ENCODE assay signal across 6 cellular contexts in the genomic region with DNA sequence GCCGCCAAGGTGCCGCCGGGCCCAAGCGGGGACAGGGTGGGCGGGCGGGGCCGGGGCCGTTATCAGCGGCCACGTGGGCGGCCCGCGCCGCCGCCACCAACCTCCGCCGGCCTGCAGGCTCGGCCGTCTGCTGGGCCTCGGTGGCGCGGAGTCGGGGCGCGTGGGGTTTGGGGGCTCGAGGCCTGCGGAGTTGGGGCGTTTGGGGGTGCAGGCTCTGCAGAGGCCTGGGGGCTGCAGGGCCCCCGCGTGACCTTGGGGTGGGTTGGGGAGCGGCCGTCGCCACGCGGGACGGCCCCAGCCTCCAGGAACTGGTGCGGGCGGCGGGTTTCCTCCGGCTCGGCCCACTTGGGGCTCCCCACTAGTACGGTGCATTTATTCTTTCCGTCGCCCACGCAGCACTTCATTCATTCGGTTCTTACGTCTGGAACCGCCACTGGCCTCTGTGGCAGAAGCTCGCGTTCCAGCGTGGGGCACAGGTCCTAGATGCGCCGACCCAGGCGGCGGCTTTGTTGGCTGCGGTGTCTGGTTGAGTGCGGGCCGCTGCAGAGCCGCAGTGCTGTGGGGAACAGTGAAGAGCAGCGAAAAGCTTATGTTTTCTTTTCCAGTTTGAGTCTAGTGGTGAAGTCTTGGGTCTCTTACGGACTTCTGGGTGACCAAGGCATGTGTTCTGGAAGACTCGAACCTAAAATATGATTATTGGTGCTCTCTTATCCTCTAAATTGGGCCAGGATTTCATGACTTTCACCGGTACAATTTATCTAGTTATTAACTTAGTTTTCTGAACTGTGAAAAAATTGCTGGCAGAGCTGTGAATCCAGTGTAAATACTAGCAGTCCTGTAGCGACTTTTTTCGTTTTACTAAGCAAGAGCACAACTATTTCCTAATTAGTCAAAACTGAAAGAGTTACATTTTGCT. TPM values are rescaled to one million over a fixed set of nuclear protein-coding genes. Genes with fewer than 3 reads are reported as not detected.
A peak's percentile ranks its signal among the peaks of the same experiment; 100 is the strongest.
DNase-seq lines count a peak whose midpoint lies in the region; ATAC-seq, FAIRE-seq and TF ChIP-seq lines count a peak whose summit lies in the region.

No MANE protein-coding gene starts in this region.

- ATAC-seq in GM18867 (IDR thresholded peaks at IDR 0.05; ENCODE audit: unreplicated experiment) (peak; percentile 18), HG03521 (IDR thresholded peaks at IDR 0.05; ENCODE audit: unreplicated experiment) (peak; percentile 22), HepG2 (no peak)

- no TSS peak for BruUV-seq in HepG2 (replicated peaks; lab: Mats Ljungman, UMichigan)

- FAIRE-seq in HepG2 (lab: Jason Lieb, UNC), result no peak

- TF ChIP-seq EP300 in HepG2 (IDR thresholded peaks at IDR 0.05; ENCODE audit: low read depth in 2 of 2, low read length in 2 of 2) (no peak), HepG2 (CRISPR knock-in tag; IDR thresholded peaks at IDR 0.05; ENCODE audit: borderline replicate concordance) (no peak)

- POLR2A ChIA-PET in HepG2 (lab: Yijun Ruan, JAX), result interaction anchor here (0.9 to 2.2 kb wide), 8 partner anchors 9 to 276 kb away, joined by 3 to 15 read pairs (median 4); a partner anchor contains a TSS

- H3K4me3 ChIP-seq in HepG2 (replicated peaks in 1 of 3; ENCODE audit: insufficient read depth in 1 of 3, low read depth in 2 of 3, low read length in 3 of 3), result peak overlapping the region; percentile 87 to 94 (median 90)
- H3K4me3 ChIP-seq in testis, result peak overlapping the region; percentile 94 to 98

- TF ChIP-seq RAD21 in HepG2 (CRISPR knock-in tag; IDR thresholded peaks at IDR 0.05), result no peak

- H2AFZ ChIP-seq in HepG2 (ENCODE audit: low read length), result no peak overlapping the region

- CTCF ChIA-PET in HepG2 (lab: Yijun Ruan, JAX; ENCODE audit: low intra/inter-chr PET ratio, low total read pairs), result no interaction called here

- intact Hi-C loops in HepG2 (cut with micrococcal nuclease; ENCODE audit: unreplicated experiment) (loop anchor here (1.0 to 5.0 kb wide), 2 partner anchors 11 to 36 kb away; a partner anchor contains a TSS), testis (cut with DNase I; ENCODE audit: low total_unique reads) (no loop called here)

- in situ Hi-C loops in HepG2 (cut with HindIII; ENCODE audit: extremely low pct_ligation_motif_present, low pct_unique_long_range_greater_than_20kb), result no loop called here

- H3K27ac ChIP-seq in HepG2 (ENCODE audit: extremely low read length, insufficient read depth, low read length) (peak overlapping the region; percentile 83), testis (peak overlapping the region; percentile 63 to 88)

- peaks cover 67% of the 10 kb centered on the region for H3K79me2 ChIP-seq in HepG2 (ENCODE audit: insufficient read depth, low read length)

- DNase-seq in activated effector memory CD4-positive, alpha-beta T cell treated with Interleukin-2 at 50 U/mL for 16 hours, result peak; percentile 29
- no peak for DNase-seq in HepG2 (ENCODE audit: low spot score)
- DNase-seq in testis, result no peak
- DNase-seq in COR-L47 (lab: John Stamatoyannopoulos, UW), result no peak

- H3K4me2 ChIP-seq in HepG2 (ENCODE audit: low read depth, low read length), result peak overlapping the region; percentile 81

- peaks cover 16 to 71% of the 10 kb centered on the region in 2 experiments for H3K36me3 ChIP-seq in HepG2 (replicated peaks in 1 of 2; ENCODE audit: control insufficient read depth in 1 of 2, insufficient read depth in 2 of 2, low read length in 2 of 2)
- no peaks in the 10 kb centered on the region for H3K36me3 ChIP-seq in testis (ENCODE audit: low read depth, missing control alignments)

- no peak for TF ChIP-seq CTCF in HepG2 (CRISPR knock-in tag; IDR thresholded peaks at IDR 0.05)
- TF ChIP-seq CTCF in testis (IDR thresholded peaks at IDR 0.05), result no peak

- H3K9me3 ChIP-seq in HepG2 (ENCODE audit: low read length) (no peaks in the 10 kb centered on the region), testis (no peaks in the 10 kb centered on the region)

- WGBS in HepG2 (ENCODE audit: low lambda C conversion rate), result under 1% methylated on average over 24 of the region's 65 CpGs
- 1% methylated on average over 34 to 55 of the region's 65 CpGs for WGBS in testis, 2 donors

- H3K9ac ChIP-seq in HepG2 (ENCODE audit: insufficient read depth, low read depth, low read length), result peak overlapping the region; percentile 90

- H4K20me1 ChIP-seq in HepG2 (ENCODE audit: insufficient read depth, low read length), result 0 out of 2 replicates have a peak, but pooled peaks cover 3% of the 10 kb centered on the region

- H3K4me1 ChIP-seq in HepG2 (ENCODE audit: insufficient read depth, low read length), result peaks cover 55% of the 10 kb centered on the region
- peaks cover 25% of the 10 kb centered on the region for H3K4me1 ChIP-seq in testis

- H3K27me3 ChIP-seq in HepG2 (ENCODE audit: control insufficient read depth in 1 of 2, insufficient read depth in 2 of 2, low read length in 2 of 2), result no peaks in the 10 kb centered on the region; a peak in 1 of 5 replicates
- no peaks in the 10 kb centered on the region for H3K27me3 ChIP-seq in testis

- peak; percentile 29 to 58 for TF ChIP-seq POLR2A in HepG2 (IDR thresholded peaks at IDR 0.05; ENCODE audit: insufficient read depth in 1 of 2, low read depth in 2 of 2, low read length in 2 of 2)
- TF ChIP-seq POLR2A in testis (IDR thresholded peaks at IDR 0.05), result no peak

RNA-seq across cellular contexts. Expression of a gene that starts 0.9 kb away (rescaled TPM):
- 18.4 and 30.3 TPM in 2 replicates for total RNA-seq in HepG2 (2016; rRNA removed; fragmentation: Illumina TruSeq; extraction: Trizol)
- 11.5 and 14.4 TPM in 2 replicates for total RNA-seq in HepG2 (2016; cell fraction: cytosol; rRNA removed; fragmentation: Illumina TruSeq; extraction: Trizol; ENCODE audit: low read depth)
- total RNA-seq in HepG2 (2016; cell fraction: insoluble cytoplasmic fraction; rRNA removed; fragmentation: Illumina TruSeq; extraction: Trizol), result 16.2 and 32.5 TPM in 2 replicates
- 15.5 and 21.4 TPM in 2 replicates for total RNA-seq in HepG2 (2016; cell fraction: membrane; rRNA removed; fragmentation: Illumina TruSeq; extraction: Trizol)
- 35.9 and 49.2 TPM in 2 replicates for total RNA-seq in HepG2 (2016; cell fraction: nucleus; rRNA removed; fragmentation: Illumina TruSeq; extraction: Trizol)
- 24.0 and 30.8 TPM in 2 replicates for polyA plus RNA-seq in HepG2 (2011; rRNA removed)
- 12.3 and 19.2 TPM in 2 replicates for polyA plus RNA-seq in HepG2 (2011; cell fraction: cytosol; rRNA removed)
- polyA plus RNA-seq in HepG2 (2011; cell fraction: nucleus; rRNA removed), result 251 and 263 TPM in 2 replicates
- polyA plus RNA-seq in HepG2 (2012), result 17.6 and 20.5 TPM in 2 replicates
- 7.7 TPM in 2 replicates for polyA plus RNA-seq in HepG2 (2016; cell fraction: cytosol; fragmentation: Illumina TruSeq; extraction: Trizol; ENCODE audit: low read depth)
- polyA plus RNA-seq in HepG2 (2016; cell fraction: insoluble cytoplasmic fraction; fragmentation: Illumina TruSeq; extraction: Trizol; ENCODE audit: low read depth), result 20.9 and 22.1 TPM in 2 replicates
- polyA plus RNA-seq in HepG2 (2016; cell fraction: membrane; fragmentation: Illumina TruSeq; extraction: Trizol; ENCODE audit: low read depth), result 11.9 and 13.0 TPM in 2 replicates
- polyA plus RNA-seq in HepG2 (2016; cell fraction: nucleus; fragmentation: Illumina TruSeq; extraction: Trizol; ENCODE audit: insufficient read depth, low read depth), result 95.8 and 103 TPM in 2 replicates
- polyA minus RNA-seq in HepG2 (2011; rRNA and poly(A)+ RNA removed; ENCODE audit: low replicate concordance), result 51.2 and 62.1 TPM in 2 replicates
- polyA minus RNA-seq in HepG2 (2011; cell fraction: cytosol; rRNA and poly(A)+ RNA removed), result 10.6 and 13.6 TPM in 2 replicates
- 48.9 and 53.0 TPM in 2 replicates for polyA minus RNA-seq in HepG2 (2011; cell fraction: nucleus; rRNA and poly(A)+ RNA removed)
- 100 to 1,000 TPM in 1 of 2 donors, 10 to 100 TPM in 1; 97.2 to 122 TPM for total RNA-seq in testis
- 82.7 TPM for polyA plus RNA-seq in testis (ENCODE audit: insufficient read depth, low read depth, low replicate concordance)

RNA-seq across cellular contexts. Expression of a gene that starts 2.0 kb away (rescaled TPM):
- total RNA-seq in HepG2 (2016; rRNA removed; fragmentation: Illumina TruSeq; extraction: Trizol), result 492 and 544 TPM in 2 replicates
- 261 and 299 TPM in 2 replicates for total RNA-seq in HepG2 (2016; cell fraction: cytosol; rRNA removed; fragmentation: Illumina TruSeq; extraction: Trizol; ENCODE audit: low read depth)
- 488 and 609 TPM in 2 replicates for total RNA-seq in HepG2 (2016; cell fraction: insoluble cytoplasmic fraction; rRNA removed; fragmentation: Illumina TruSeq; extraction: Trizol)
- total RNA-seq in HepG2 (2016; cell fraction: membrane; rRNA removed; fragmentation: Illumina TruSeq; extraction: Trizol), result 327 and 371 TPM in 2 replicates
- 174 and 196 TPM in 2 replicates for total RNA-seq in HepG2 (2016; cell fraction: nucleus; rRNA removed; fragmentation: Illumina TruSeq; extraction: Trizol)
- 167 and 181 TPM in 2 replicates for polyA plus RNA-seq in HepG2 (2011; rRNA removed)
- 186 and 192 TPM in 2 replicates for polyA plus RNA-seq in HepG2 (2011; cell fraction: cytosol; rRNA removed)
- 148 and 170 TPM in 2 replicates for polyA plus RNA-seq in HepG2 (2011; cell fraction: nucleus; rRNA removed)
- 127 and 149 TPM in 2 replicates for polyA plus RNA-seq in HepG2 (2012)
- 239 and 293 TPM in 2 replicates for polyA plus RNA-seq in HepG2 (2016; cell fraction: cytosol; fragmentation: Illumina TruSeq; extraction: Trizol; ENCODE audit: low read depth)
- polyA plus RNA-seq in HepG2 (2016; cell fraction: insoluble cytoplasmic fraction; fragmentation: Illumina TruSeq; extraction: Trizol; ENCODE audit: low read depth), result 614 and 703 TPM in 2 replicates
- polyA plus RNA-seq in HepG2 (2016; cell fraction: membrane; fragmentation: Illumina TruSeq; extraction: Trizol; ENCODE audit: low read depth), result 272 and 323 TPM in 2 replicates
- 346 and 368 TPM in 2 replicates for polyA plus RNA-seq in HepG2 (2016; cell fraction: nucleus; fragmentation: Illumina TruSeq; extraction: Trizol; ENCODE audit: insufficient read depth, low read depth)
- 156 and 233 TPM in 2 replicates for polyA minus RNA-seq in HepG2 (2011; rRNA and poly(A)+ RNA removed; ENCODE audit: low replicate concordance)
- polyA minus RNA-seq in HepG2 (2011; cell fraction: cytosol; rRNA and poly(A)+ RNA removed), result 76.0 and 88.9 TPM in 2 replicates
- polyA minus RNA-seq in HepG2 (2011; cell fraction: nucleus; rRNA and poly(A)+ RNA removed), result 52.2 and 57.9 TPM in 2 replicates
- 100 to 1,000 TPM; 284 to 318 TPM for total RNA-seq in testis
- 247 TPM for polyA plus RNA-seq in testis (ENCODE audit: insufficient read depth, low read depth, low replicate concordance)

RNA-seq across cellular contexts. Expression of a gene that starts 13.7 kb away (rescaled TPM):
- total RNA-seq in HepG2 (2016; rRNA removed; fragmentation: Illumina TruSeq; extraction: Trizol) (2.2 and 7.5 TPM in 2 replicates), testis (10 to 100 TPM; 40.9 to 44.0 TPM)
- 9.7 and 13.0 TPM in 2 replicates for total RNA-seq in HepG2 (2016; cell fraction: cytosol; rRNA removed; fragmentation: Illumina TruSeq; extraction: Trizol; ENCODE audit: low read depth)
- 2.3 and 6.9 TPM in 2 replicates for total RNA-seq in HepG2 (2016; cell fraction: insoluble cytoplasmic fraction; rRNA removed; fragmentation: Illumina TruSeq; extraction: Trizol)
- 7.3 and 7.7 TPM in 2 replicates for total RNA-seq in HepG2 (2016; cell fraction: membrane; rRNA removed; fragmentation: Illumina TruSeq; extraction: Trizol)
- total RNA-seq in HepG2 (2016; cell fraction: nucleus; rRNA removed; fragmentation: Illumina TruSeq; extraction: Trizol), result 10.4 and 12.9 TPM in 2 replicates
- polyA plus RNA-seq in HepG2 (2011; rRNA removed) (21.3 and 23.8 TPM in 2 replicates), testis (ENCODE audit: insufficient read depth, low read depth, low replicate concordance) (34.0 TPM)
- 7.4 and 11.5 TPM in 2 replicates for polyA plus RNA-seq in HepG2 (2011; cell fraction: cytosol; rRNA removed)
- polyA plus RNA-seq in HepG2 (2011; cell fraction: nucleus; rRNA removed), result 339 and 424 TPM in 2 replicates
- polyA plus RNA-seq in HepG2 (2012), result 20.4 and 23.6 TPM in 2 replicates
- polyA plus RNA-seq in HepG2 (2016; cell fraction: cytosol; fragmentation: Illumina TruSeq; extraction: Trizol; ENCODE audit: low read depth), result 4.7 and 5.5 TPM in 2 replicates
- 6.9 and 9.6 TPM in 2 replicates for polyA plus RNA-seq in HepG2 (2016; cell fraction: insoluble cytoplasmic fraction; fragmentation: Illumina TruSeq; extraction: Trizol; ENCODE audit: low read depth)
- 13.6 and 14.9 TPM in 2 replicates for polyA plus RNA-seq in HepG2 (2016; cell fraction: membrane; fragmentation: Illumina TruSeq; extraction: Trizol; ENCODE audit: low read depth)
- 107 and 110 TPM in 2 replicates for polyA plus RNA-seq in HepG2 (2016; cell fraction: nucleus; fragmentation: Illumina TruSeq; extraction: Trizol; ENCODE audit: insufficient read depth, low read depth)
- polyA minus RNA-seq in HepG2 (2011; rRNA and poly(A)+ RNA removed; ENCODE audit: low replicate concordance), result 10.0 and 10.2 TPM in 2 replicates
- 4.3 and 6.2 TPM in 2 replicates for polyA minus RNA-seq in HepG2 (2011; cell fraction: cytosol; rRNA and poly(A)+ RNA removed)
- polyA minus RNA-seq in HepG2 (2011; cell fraction: nucleus; rRNA and poly(A)+ RNA removed), result 11.3 and 19.8 TPM in 2 replicates

RNA-seq across cellular contexts. Expression of a gene that starts 32.9 kb away (rescaled TPM):
- total RNA-seq in HepG2 (2016; rRNA removed; fragmentation: Illumina TruSeq; extraction: Trizol) (not detected in 2 replicates), testis (10 to 100 TPM; 12.2 to 33.1 TPM)
- not detected in 2 replicates for total RNA-seq in HepG2 (2016; cell fraction: cytosol; rRNA removed; fragmentation: Illumina TruSeq; extraction: Trizol; ENCODE audit: low read depth)
- total RNA-seq in HepG2 (2016; cell fraction: insoluble cytoplasmic fraction; rRNA removed; fragmentation: Illumina TruSeq; extraction: Trizol), result not detected in 2 replicates
- total RNA-seq in HepG2 (2016; cell fraction: membrane; rRNA removed; fragmentation: Illumina TruSeq; extraction: Trizol), result not detected in 2 replicates
- not detected in 2 replicates for total RNA-seq in HepG2 (2016; cell fraction: nucleus; rRNA removed; fragmentation: Illumina TruSeq; extraction: Trizol)
- polyA plus RNA-seq in HepG2 (2011; rRNA removed) (not detected in 2 replicates), testis (ENCODE audit: insufficient read depth, low read depth, low replicate concordance) (46.5 TPM)
- not detected in 2 replicates for polyA plus RNA-seq in HepG2 (2011; cell fraction: cytosol; rRNA removed)
- not detected in 2 replicates for polyA plus RNA-seq in HepG2 (2011; cell fraction: nucleus; rRNA removed)
- not detected in 2 replicates for polyA plus RNA-seq in HepG2 (2012)
- polyA plus RNA-seq in HepG2 (2016; cell fraction: cytosol; fragmentation: Illumina TruSeq; extraction: Trizol; ENCODE audit: low read depth), result not detected in 2 replicates
- polyA plus RNA-seq in HepG2 (2016; cell fraction: insoluble cytoplasmic fraction; fragmentation: Illumina TruSeq; extraction: Trizol; ENCODE audit: low read depth), result not detected in 2 replicates
- not detected in 2 replicates for polyA plus RNA-seq in HepG2 (2016; cell fraction: membrane; fragmentation: Illumina TruSeq; extraction: Trizol; ENCODE audit: low read depth)
- not detected in 2 replicates for polyA plus RNA-seq in HepG2 (2016; cell fraction: nucleus; fragmentation: Illumina TruSeq; extraction: Trizol; ENCODE audit: insufficient read depth, low read depth)
- not detected in 2 replicates for polyA minus RNA-seq in HepG2 (2011; rRNA and poly(A)+ RNA removed; ENCODE audit: low replicate concordance)
- not detected in 2 replicates for polyA minus RNA-seq in HepG2 (2011; cell fraction: cytosol; rRNA and poly(A)+ RNA removed)
- not detected in 2 replicates for polyA minus RNA-seq in HepG2 (2011; cell fraction: nucleus; rRNA and poly(A)+ RNA removed)

RNA-seq across cellular contexts. Expression of a gene that starts 37.9 kb away (rescaled TPM):
- 14.8 and 23.2 TPM in 2 replicates for total RNA-seq in HepG2 (2016; rRNA removed; fragmentation: Illumina TruSeq; extraction: Trizol)
- 6.6 and 9.7 TPM in 2 replicates for total RNA-seq in HepG2 (2016; cell fraction: cytosol; rRNA removed; fragmentation: Illumina TruSeq; extraction: Trizol; ENCODE audit: low read depth)
- total RNA-seq in HepG2 (2016; cell fraction: insoluble cytoplasmic fraction; rRNA removed; fragmentation: Illumina TruSeq; extraction: Trizol), result 12.0 and 23.2 TPM in 2 replicates
- total RNA-seq in HepG2 (2016; cell fraction: membrane; rRNA removed; fragmentation: Illumina TruSeq; extraction: Trizol), result 9.0 and 9.2 TPM in 2 replicates
- 31.9 and 36.2 TPM in 2 replicates for total RNA-seq in HepG2 (2016; cell fraction: nucleus; rRNA removed; fragmentation: Illumina TruSeq; extraction: Trizol)
- polyA plus RNA-seq in HepG2 (2011; rRNA removed), result 10.2 and 14.6 TPM in 2 replicates
- polyA plus RNA-seq in HepG2 (2011; cell fraction: cytosol; rRNA removed), result 5.7 and 6.4 TPM in 2 replicates
- 78.1 and 81.2 TPM in 2 replicates for polyA plus RNA-seq in HepG2 (2011; cell fraction: nucleus; rRNA removed)
- polyA plus RNA-seq in HepG2 (2012), result 11.5 and 13.9 TPM in 2 replicates
- polyA plus RNA-seq in HepG2 (2016; cell fraction: cytosol; fragmentation: Illumina TruSeq; extraction: Trizol; ENCODE audit: low read depth), result 2.2 and 2.4 TPM in 2 replicates
- polyA plus RNA-seq in HepG2 (2016; cell fraction: insoluble cytoplasmic fraction; fragmentation: Illumina TruSeq; extraction: Trizol; ENCODE audit: low read depth), result 11.4 and 14.1 TPM in 2 replicates
- 4.9 TPM in 2 replicates for polyA plus RNA-seq in HepG2 (2016; cell fraction: membrane; fragmentation: Illumina TruSeq; extraction: Trizol; ENCODE audit: low read depth)
- polyA plus RNA-seq in HepG2 (2016; cell fraction: nucleus; fragmentation: Illumina TruSeq; extraction: Trizol; ENCODE audit: insufficient read depth, low read depth), result 67.7 and 78.1 TPM in 2 replicates
- 25.9 and 28.5 TPM in 2 replicates for polyA minus RNA-seq in HepG2 (2011; rRNA and poly(A)+ RNA removed; ENCODE audit: low replicate concordance)
- polyA minus RNA-seq in HepG2 (2011; cell fraction: cytosol; rRNA and poly(A)+ RNA removed), result 4.4 and 5.3 TPM in 2 replicates
- polyA minus RNA-seq in HepG2 (2011; cell fraction: nucleus; rRNA and poly(A)+ RNA removed), result 31.7 and 34.0 TPM in 2 replicates
- total RNA-seq in testis, result 10 to 100 TPM; 64.8 to 83.7 TPM
- 44.4 TPM for polyA plus RNA-seq in testis (ENCODE audit: insufficient read depth, low read depth, low replicate concordance)
